18 cellular contexts compared by ENCODE assay signal in genomic region chr7:67636363-67637355, GRCh38.
DNase-seq lines count a peak whose midpoint lies in the region; ATAC-seq, FAIRE-seq and TF ChIP-seq lines count a peak whose summit lies in the region.
"Had no signal": no experiment of that assay in that cellular context is flagged by ENCODE, and none has a peak within 500 bp of the region (broad histone marks: within the 10 kb centered on the region; RNA-seq: fewer than 3 reads in every experiment).

No MANE protein-coding gene starts in this region.

- TF ChIP-seq EP300 in A549 (IDR thresholded peaks at IDR 0.05) (no peak), esophagus muscularis mucosa (IDR thresholded peaks at IDR 0.05) (no peak)

- CTCF ChIA-PET in A549 (lab: Yijun Ruan, JAX): interaction anchor here (0.6 to 6.1 kb wide), 5 partner anchors 11 to 390 kb away, joined by 3 to 25 read pairs (median 4); no protein-coding TSS in a partner anchor

- intact Hi-C loops in esophagus muscularis mucosa (cut with DNase I): no loop called here

- H3K4me1 ChIP-seq in A549 (no peaks in the 10 kb centered on the region), NT2/D1 (ENCODE audit: insufficient read depth, insufficient read length) (no peaks in the 10 kb centered on the region), esophagus muscularis mucosa (no peaks in the 10 kb centered on the region)
- H3K4me1 ChIP-seq: spleen had no signal

- no peak for FAIRE-seq in A549 (lab: Jason Lieb, UNC)

- TF ChIP-seq CTCF in A549 (IDR thresholded peaks at IDR 0.05) (peak; percentile 25; the same call in 2 of the 3 replicates), esophagus muscularis mucosa (IDR thresholded peaks at IDR 0.05) (peak in 1 of 3 experiments; percentile 8)

- no peaks in the 10 kb centered on the region for H3K27me3 ChIP-seq in NT2/D1 (ENCODE audit: insufficient read depth, insufficient read length)
- H3K27me3 ChIP-seq in esophagus muscularis mucosa: no peaks in the 10 kb centered on the region
- H3K27me3 ChIP-seq: spleen had no signal

- H3K9me3 ChIP-seq in A549 (no peaks in the 10 kb centered on the region), NT2/D1 (ENCODE audit: insufficient read depth, low read length) (peaks cover 8% of the 10 kb centered on the region; the same call in 1 of the 2 replicates), esophagus muscularis mucosa (peaks cover 0 to 3% (median 0%) of the 10 kb centered on the region in 4 donors)

- H3K9ac ChIP-seq in NT2/D1 (ENCODE audit: insufficient read length, low read depth): no peak overlapping the region

- DNase-seq in A549 (ENCODE audit: low read depth in 1 of 2, low spot score in 1 of 2) (no peak), H4 (ENCODE audit: low spot score) (peak; percentile 34), NT2/D1 (ENCODE audit: low read depth, low spot score) (peak; percentile 33), islet precursor cell (peak; percentile 58), activated T-cell treated with anti-CD3 and anti-CD28 coated beads for 4 hours (no peak), esophagus muscularis mucosa (ENCODE audit: extremely low spot score) (no peak)
- DNase-seq: activated CD8-positive, alpha-beta memory T cell treated with anti-CD3 and anti-CD28 coated beads, Interleukin-2, amount 50 U/mL, for 48 hours; activated naive CD4-positive, alpha-beta T cell treated with anti-CD3 and anti-CD28 coated beads, Interleukin-2, amount 10 ng/mL, durations not matched to agents 7 days and 5 days; Kasumi-1; left cardiac atrium; NCI-H2029 treated with DMSO at 0.1 percent for 48 hours; NK-92 treated with Interleukin-12 subunit alpha and Interleukin-12 subunit beta, amount 100 ng/mL, for 24 hours; spleen; stimulated activated naive CD4-positive, alpha-beta T cell treated with Interleukin-2 at 50 U/mL for 16 hours had no signal

- H3K27ac ChIP-seq in A549: no peak overlapping the region
- no peak overlapping the region for H3K27ac ChIP-seq in esophagus muscularis mucosa (replicated peaks in 1 of 4)
- H3K27ac ChIP-seq: spleen had no signal

- ATAC-seq in A549: no peak
- ATAC-seq in GM21367 (IDR thresholded peaks at IDR 0.05; ENCODE audit: unreplicated experiment): no peak
- no peak for ATAC-seq in GM18505 (IDR thresholded peaks at IDR 0.05; ENCODE audit: unreplicated experiment)
- ATAC-seq: esophagus mucosa, left cardiac atrium had no signal

- peak; percentile 33 to 53; a peak in 4 of 5 replicates for TF ChIP-seq RAD21 in A549 (conservative IDR thresholded peaks at IDR 0.05 in 1 of 2, IDR thresholded peaks at IDR 0.05 in 1 of 2)

- WGBS in A549 (ENCODE audit: missing lambda C conversion rate): 18% methylated on average over 7 of the region's 8 CpGs
- WGBS in esophagus muscularis mucosa: 72% methylated on average over 8 of the region's 8 CpGs

- peak overlapping the region; percentile 30; the same call in 2 of the 3 replicates for H3K4me2 ChIP-seq in A549

- TF ChIP-seq POLR2A in A549 (IDR thresholded peaks at IDR 0.05; ENCODE audit: low read length): no peak
- no peak for TF ChIP-seq POLR2A in GM18505 (IDR thresholded peaks at IDR 0.05; ENCODE audit: borderline replicate concordance, extremely low read depth, insufficient read depth, insufficient read length)
- TF ChIP-seq POLR2A in esophagus muscularis mucosa (IDR thresholded peaks at IDR 0.05; ENCODE audit: low read depth): no peak

- H3K4me3 ChIP-seq in A549: no peak overlapping the region
- H3K4me3 ChIP-seq in NT2/D1 (ENCODE audit: insufficient read length, low read depth): no peak overlapping the region
- H3K4me3 ChIP-seq in esophagus muscularis mucosa: no peak overlapping the region
- H3K4me3 ChIP-seq: dorsolateral prefrontal cortex, spleen had no signal

- POLR2A ChIA-PET in A549 (lab: Yijun Ruan, JAX): no interaction called here

- no peaks in the 10 kb centered on the region for H3K36me3 ChIP-seq in NT2/D1 (ENCODE audit: insufficient read depth, insufficient read length, low read length)
- no peaks in the 10 kb centered on the region for H3K36me3 ChIP-seq in esophagus muscularis mucosa
- H3K36me3 ChIP-seq: spleen had no signal

TF ChIP-seq in A549, 52 proteins besides CTCF, POLR2A, EP300 and RAD21:
- TF ChIP-seq ZSCAN20 (CRISPR knock-in tag; IDR thresholded peaks at IDR 0.05): no peak
- TF ChIP-seq RNF2 (IDR thresholded peaks at IDR 0.05; ENCODE audit: borderline replicate concordance, low read depth): no peak
- TF ChIP-seq HOXB13 (CRISPR knock-in tag; IDR thresholded peaks at IDR 0.05; ENCODE audit: low read depth): no peak
- peak; percentile 52 for TF ChIP-seq SMC3 (IDR thresholded peaks at IDR 0.05)
- no peak for TF ChIP-seq ESRRA (IDR thresholded peaks at IDR 0.05; ENCODE audit: borderline replicate concordance, low read length)
- TF ChIP-seq HOXA7 (CRISPR knock-in tag; IDR thresholded peaks at IDR 0.05): no peak
TF ChIP-seq in A549: peak in this region for 1.

Comparison
In these comparisons a context has a peak if more than half of its experiments do, and no peak if none do; other contexts are left out.
1. DNase-seq: peak in H4 (single experiment), NT2/D1 (single experiment) and islet precursor cell (single experiment); none in A549 (0 of 2), activated T-cell treated with anti-CD3 and anti-CD28 coated beads for 4 hours (single experiment) and esophagus muscularis mucosa (single experiment).